ENCODE assay signal across 14 cellular contexts in the genomic region with DNA sequence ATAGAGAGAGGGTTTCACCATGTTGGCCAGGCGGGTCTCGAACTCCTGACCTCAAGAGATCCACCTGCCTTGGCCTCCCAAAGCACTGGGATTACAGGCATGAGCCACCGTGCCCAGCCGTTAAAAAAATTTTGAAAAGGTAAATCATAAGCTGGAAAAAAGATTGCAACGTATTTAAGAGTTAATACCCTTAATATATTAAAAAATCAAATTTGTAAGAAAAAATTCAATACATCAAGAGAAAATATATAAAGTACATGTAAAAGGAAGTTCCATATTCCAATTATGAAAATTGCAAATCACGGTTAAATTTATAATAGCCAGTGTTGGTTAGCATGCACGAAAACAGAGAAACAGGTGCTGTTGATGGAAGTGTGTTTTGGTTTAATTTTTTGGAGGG.
"Had no signal": no experiment of that assay in that cellular context is flagged by ENCODE, and none has a peak within 500 bp of the region (broad histone marks: within the 10 kb centered on the region; RNA-seq: fewer than 3 reads in every experiment).

No MANE protein-coding gene starts in this region.

- H3K27ac Mint-ChIP-seq: activated B cell treated with CpG ODN at 0.5 μM for 24 hours; activated CD4-positive, alpha-beta T cell treated with anti-CD3 and anti-CD28 coated beads, Interleukin-2, amount 10 ng/mL, durations not matched to agents 24 days and 14 days; T-helper 17 cell had no signal

- FAIRE-seq: colon, endometrium, keratinocyte, TTC549 had no signal

- H3K9me3 ChIP-seq: thoracic aorta had no signal

- H3K36me3 ChIP-seq: thoracic aorta had no signal

- H3K4me3 ChIP-seq: thoracic aorta had no signal

- ATAC-seq: esophagus mucosa; left lobe of liver; stimulated activated effector memory CD8-positive, alpha-beta T cell treated with anti-CD3 and anti-CD28 coated beads, Interleukin-12 subunit alpha, Interleukin-12 subunit beta, amount 100 ng/mL, for 72 hours; T-helper 17 cell had no signal

- DNase-seq: activated B cell treated with CpG ODN at 0.5 μM for 24 hours; activated naive CD4-positive, alpha-beta T cell; caudate nucleus; stimulated activated CD4-positive, alpha-beta T cell treated with anti-CD3 and anti-CD28 coated beads, Interleukin-12 subunit alpha, Interleukin-12 subunit beta, amount 100 ng/mL, for 4 hours; T-helper 17 cell had no signal

- H3K9me3 Mint-ChIP-seq: activated B cell treated with CpG ODN at 0.5 μM for 24 hours; stimulated activated effector memory CD8-positive, alpha-beta T cell treated with anti-CD3 and anti-CD28 coated beads, Interleukin-12 subunit alpha, Interleukin-12 subunit beta, amount 100 ng/mL, for 72 hours had no signal

- H3K27ac ChIP-seq: thoracic aorta had no signal

- H3K4me3 Mint-ChIP-seq: activated B cell treated with CpG ODN at 0.5 μM for 24 hours; activated CD4-positive, alpha-beta T cell treated with anti-CD3 and anti-CD28 coated beads, Interleukin-2, amount 10 ng/mL, durations not matched to agents 24 days and 14 days; T-helper 17 cell had no signal

- H3K27me3 Mint-ChIP-seq: T-helper 17 cell had no signal
